ENCODE assay signal across 2 cellular contexts in the genomic region with DNA sequence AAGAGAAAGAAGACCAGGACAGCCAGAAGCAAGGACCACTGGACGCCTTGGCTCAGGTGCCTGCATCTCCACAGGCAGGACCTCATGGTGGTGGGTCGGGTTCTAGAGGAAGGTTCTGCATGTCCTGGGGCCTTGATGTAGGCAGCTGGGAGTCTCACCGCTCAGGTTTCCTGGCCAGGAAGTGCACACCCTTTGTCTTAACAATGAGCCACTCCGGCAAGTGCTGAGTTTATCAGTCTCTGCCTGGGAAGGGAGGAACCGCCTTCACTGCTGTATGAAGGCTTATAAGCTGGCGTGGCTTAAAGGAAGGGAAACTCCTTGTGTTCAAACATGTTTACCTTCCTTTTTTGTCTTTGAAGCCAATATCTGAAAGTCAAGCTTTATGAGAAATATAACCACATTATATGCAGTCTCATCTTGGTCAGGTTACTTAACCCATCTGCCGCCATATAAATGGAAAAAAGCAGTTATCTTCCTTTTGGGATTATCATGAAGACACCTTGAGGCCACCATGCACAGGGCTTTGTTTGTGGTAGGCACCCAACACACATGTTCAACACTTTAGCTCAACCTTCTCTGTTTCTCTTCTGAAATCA.
TF ChIP-seq lines count a peak whose summit lies in the region.

A gene with protein sequence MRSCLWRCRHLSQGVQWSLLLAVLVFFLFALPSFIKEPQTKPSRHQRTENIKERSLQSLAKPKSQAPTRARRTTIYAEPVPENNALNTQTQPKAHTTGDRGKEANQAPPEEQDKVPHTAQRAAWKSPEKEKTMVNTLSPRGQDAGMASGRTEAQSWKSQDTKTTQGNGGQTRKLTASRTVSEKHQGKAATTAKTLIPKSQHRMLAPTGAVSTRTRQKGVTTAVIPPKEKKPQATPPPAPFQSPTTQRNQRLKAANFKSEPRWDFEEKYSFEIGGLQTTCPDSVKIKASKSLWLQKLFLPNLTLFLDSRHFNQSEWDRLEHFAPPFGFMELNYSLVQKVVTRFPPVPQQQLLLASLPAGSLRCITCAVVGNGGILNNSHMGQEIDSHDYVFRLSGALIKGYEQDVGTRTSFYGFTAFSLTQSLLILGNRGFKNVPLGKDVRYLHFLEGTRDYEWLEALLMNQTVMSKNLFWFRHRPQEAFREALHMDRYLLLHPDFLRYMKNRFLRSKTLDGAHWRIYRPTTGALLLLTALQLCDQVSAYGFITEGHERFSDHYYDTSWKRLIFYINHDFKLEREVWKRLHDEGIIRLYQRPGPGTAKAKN (minus strand): TSS at position 205 of the 596 bp plus-strand sequence. CDS start 119 bp downstream, at position 86.

TF ChIP-seq in HEK293, 187 proteins besides CTCF, POLR2A, EP300 and RAD21:
- TF ChIP-seq, protein P1, sequence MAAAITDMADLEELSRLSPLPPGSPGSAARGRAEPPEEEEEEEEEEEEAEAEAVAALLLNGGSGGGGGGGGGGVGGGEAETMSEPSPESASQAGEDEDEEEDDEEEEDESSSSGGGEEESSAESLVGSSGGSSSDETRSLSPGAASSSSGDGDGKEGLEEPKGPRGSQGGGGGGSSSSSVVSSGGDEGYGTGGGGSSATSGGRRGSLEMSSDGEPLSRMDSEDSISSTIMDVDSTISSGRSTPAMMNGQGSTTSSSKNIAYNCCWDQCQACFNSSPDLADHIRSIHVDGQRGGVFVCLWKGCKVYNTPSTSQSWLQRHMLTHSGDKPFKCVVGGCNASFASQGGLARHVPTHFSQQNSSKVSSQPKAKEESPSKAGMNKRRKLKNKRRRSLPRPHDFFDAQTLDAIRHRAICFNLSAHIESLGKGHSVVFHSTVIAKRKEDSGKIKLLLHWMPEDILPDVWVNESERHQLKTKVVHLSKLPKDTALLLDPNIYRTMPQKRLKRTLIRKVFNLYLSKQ (tag by site-specific recombination; IDR thresholded peaks at IDR 0.05; ENCODE audit: borderline replicate concordance), result no peak
- TF ChIP-seq, protein P2, sequence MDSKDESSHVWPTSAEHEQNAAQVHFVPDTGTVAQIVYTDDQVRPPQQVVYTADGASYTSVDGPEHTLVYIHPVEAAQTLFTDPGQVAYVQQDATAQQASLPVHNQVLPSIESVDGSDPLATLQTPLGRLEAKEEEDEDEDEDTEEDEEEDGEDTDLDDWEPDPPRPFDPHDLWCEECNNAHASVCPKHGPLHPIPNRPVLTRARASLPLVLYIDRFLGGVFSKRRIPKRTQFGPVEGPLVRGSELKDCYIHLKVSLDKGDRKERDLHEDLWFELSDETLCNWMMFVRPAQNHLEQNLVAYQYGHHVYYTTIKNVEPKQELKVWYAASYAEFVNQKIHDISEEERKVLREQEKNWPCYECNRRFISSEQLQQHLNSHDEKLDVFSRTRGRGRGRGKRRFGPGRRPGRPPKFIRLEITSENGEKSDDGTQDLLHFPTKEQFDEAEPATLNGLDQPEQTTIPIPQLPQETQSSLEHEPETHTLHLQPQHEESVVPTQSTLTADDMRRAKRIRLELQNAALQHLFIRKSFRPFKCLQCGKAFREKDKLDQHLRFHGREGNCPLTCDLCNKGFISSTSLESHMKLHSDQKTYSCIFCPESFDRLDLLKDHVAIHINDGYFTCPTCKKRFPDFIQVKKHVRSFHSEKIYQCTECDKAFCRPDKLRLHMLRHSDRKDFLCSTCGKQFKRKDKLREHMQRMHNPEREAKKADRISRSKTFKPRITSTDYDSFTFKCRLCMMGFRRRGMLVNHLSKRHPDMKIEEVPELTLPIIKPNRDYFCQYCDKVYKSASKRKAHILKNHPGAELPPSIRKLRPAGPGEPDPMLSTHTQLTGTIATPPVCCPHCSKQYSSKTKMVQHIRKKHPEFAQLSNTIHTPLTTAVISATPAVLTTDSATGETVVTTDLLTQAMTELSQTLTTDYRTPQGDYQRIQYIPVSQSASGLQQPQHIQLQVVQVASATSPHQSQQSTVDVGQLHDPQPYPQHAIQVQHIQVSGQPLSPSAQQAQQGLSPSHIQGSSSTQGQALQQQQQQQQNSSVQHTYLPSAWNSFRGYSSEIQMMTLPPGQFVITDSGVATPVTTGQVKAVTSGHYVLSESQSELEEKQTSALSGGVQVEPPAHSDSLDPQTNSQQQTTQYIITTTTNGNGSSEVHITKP (tag by site-specific recombination; IDR thresholded peaks at IDR 0.05), result peak; percentile 57
- TF ChIP-seq KLF1 (tag by site-specific recombination; IDR thresholded peaks at IDR 0.05), result peak; percentile 57; the same call in 1 of the 2 replicates

TF ChIP-seq in H1, 55 proteins besides CTCF, POLR2A, EP300 and RAD21:
- TF ChIP-seq POU5F1 (IDR thresholded peaks at IDR 0.05; ENCODE audit: low read depth, low read length), result no peak
- TF ChIP-seq, protein P3, sequence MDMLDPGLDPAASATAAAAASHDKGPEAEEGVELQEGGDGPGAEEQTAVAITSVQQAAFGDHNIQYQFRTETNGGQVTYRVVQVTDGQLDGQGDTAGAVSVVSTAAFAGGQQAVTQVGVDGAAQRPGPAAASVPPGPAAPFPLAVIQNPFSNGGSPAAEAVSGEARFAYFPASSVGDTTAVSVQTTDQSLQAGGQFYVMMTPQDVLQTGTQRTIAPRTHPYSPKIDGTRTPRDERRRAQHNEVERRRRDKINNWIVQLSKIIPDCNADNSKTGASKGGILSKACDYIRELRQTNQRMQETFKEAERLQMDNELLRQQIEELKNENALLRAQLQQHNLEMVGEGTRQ (IDR thresholded peaks at IDR 0.05; ENCODE audit: low read length), result no peak
